Comparison of ENCODE assay signal across 1 cellular context in the genomic region with DNA sequence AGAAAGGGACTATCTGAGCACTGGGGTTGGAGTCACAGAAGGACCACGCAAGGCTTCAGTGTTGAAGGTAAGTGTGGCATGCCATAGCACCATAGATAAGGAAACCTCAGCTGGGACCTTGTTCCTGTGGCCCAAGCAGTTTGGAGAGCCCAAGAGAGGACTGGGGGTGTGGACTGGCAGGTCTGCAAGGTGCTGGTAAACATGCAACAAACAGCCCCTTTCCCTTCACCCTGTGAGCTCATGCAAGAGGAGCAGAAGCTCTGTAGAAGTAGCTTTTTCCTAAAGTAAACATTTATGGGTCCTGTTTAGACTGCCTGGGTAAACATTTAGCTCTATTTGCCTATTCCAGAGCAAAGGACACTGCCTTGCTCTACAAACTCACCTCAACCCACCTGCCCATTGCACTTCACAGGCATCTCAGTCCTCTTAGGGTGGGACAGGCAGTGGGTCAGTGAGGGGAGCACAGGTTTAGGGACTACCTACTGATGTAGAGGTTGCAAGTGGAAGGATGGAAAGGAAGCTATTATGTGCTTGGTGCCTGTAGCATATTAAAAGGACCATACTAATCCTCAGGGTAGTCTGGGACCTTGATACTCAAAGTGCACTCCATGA.
A peak's percentile ranks its signal among the peaks of the same experiment; 100 is the strongest.
TF ChIP-seq lines count a peak whose summit lies in the region.

No MANE protein-coding gene starts in this region.

TF ChIP-seq in HepG2, 621 proteins besides CTCF, POLR2A, EP300 and RAD21 (continued from another document):
- no peak for TF ChIP-seq FOSL1 (CRISPR knock-in tag; IDR thresholded peaks at IDR 0.05; ENCODE audit: borderline replicate concordance)
- TF ChIP-seq, protein P1, sequence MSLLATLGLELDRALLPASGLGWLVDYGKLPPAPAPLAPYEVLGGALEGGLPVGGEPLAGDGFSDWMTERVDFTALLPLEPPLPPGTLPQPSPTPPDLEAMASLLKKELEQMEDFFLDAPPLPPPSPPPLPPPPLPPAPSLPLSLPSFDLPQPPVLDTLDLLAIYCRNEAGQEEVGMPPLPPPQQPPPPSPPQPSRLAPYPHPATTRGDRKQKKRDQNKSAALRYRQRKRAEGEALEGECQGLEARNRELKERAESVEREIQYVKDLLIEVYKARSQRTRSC (CRISPR knock-in tag; IDR thresholded peaks at IDR 0.05; ENCODE audit: low read depth), result no peak
- no peak for TF ChIP-seq PCBP1 (IDR thresholded peaks at IDR 0.05; ENCODE audit: borderline replicate concordance, low read depth, low read length)
- no peak for TF ChIP-seq ZNF558 (CRISPR knock-in tag; IDR thresholded peaks at IDR 0.05; ENCODE audit: borderline replicate concordance)
- TF ChIP-seq NFE2L2 (IDR thresholded peaks at IDR 0.05; ENCODE audit: low read length), result no peak
- no peak for TF ChIP-seq ZFAT (CRISPR knock-in tag; conservative IDR thresholded peaks at IDR 0.05)
- TF ChIP-seq SYNCRIP (IDR thresholded peaks at IDR 0.05; ENCODE audit: insufficient read depth, low read depth, low read length), result no peak
- TF ChIP-seq ZFYVE20 (CRISPR knock-in tag; IDR thresholded peaks at IDR 0.05; ENCODE audit: borderline replicate concordance, low read depth), result no peak
- TF ChIP-seq ZC3H13 (CRISPR knock-in tag; IDR thresholded peaks at IDR 0.05), result no peak
- no peak; the same call in 1 of the 2 replicates for TF ChIP-seq KDM3A (CRISPR knock-in tag; IDR thresholded peaks at IDR 0.05; ENCODE audit: low read depth)
- TF ChIP-seq KDM5A (IDR thresholded peaks at IDR 0.05; ENCODE audit: borderline replicate concordance, low read length), result no peak; the same call in 1 of the 2 replicates
- TF ChIP-seq TCF7 (IDR thresholded peaks at IDR 0.05; ENCODE audit: low read depth), result no peak
- no peak for TF ChIP-seq HNRNPK (IDR thresholded peaks at IDR 0.05; ENCODE audit: low read depth, low read length, poor library complexity, severe bottlenecking)
- TF ChIP-seq RBAK (CRISPR knock-in tag; IDR thresholded peaks at IDR 0.05), result peak; percentile 97
- TF ChIP-seq ZNF605 (CRISPR knock-in tag; IDR thresholded peaks at IDR 0.05), result 0 out of 2 replicates have a peak, but pooled peaks have one; percentile 51
- no peak for TF ChIP-seq ZNF841 (CRISPR knock-in tag; IDR thresholded peaks at IDR 0.05; ENCODE audit: borderline replicate concordance)
- TF ChIP-seq NFIB (CRISPR knock-in tag; IDR thresholded peaks at IDR 0.05; ENCODE audit: borderline replicate concordance), result no peak
- TF ChIP-seq SIX1 (CRISPR knock-in tag; IDR thresholded peaks at IDR 0.05; ENCODE audit: borderline replicate concordance), result no peak
- TF ChIP-seq ZNF687 (CRISPR knock-in tag; IDR thresholded peaks at IDR 0.05), result no peak
- TF ChIP-seq TCF12 (IDR thresholded peaks at IDR 0.05), result no peak
- no peak for TF ChIP-seq TCF12 (CRISPR knock-in tag; IDR thresholded peaks at IDR 0.05)
- TF ChIP-seq ZNF580 (CRISPR knock-in tag; IDR thresholded peaks at IDR 0.05; ENCODE audit: borderline replicate concordance, low read depth), result peak; percentile 75; the same call in 1 of the 2 replicates
- TF ChIP-seq ZKSCAN5 (CRISPR knock-in tag; IDR thresholded peaks at IDR 0.05), result no peak
- no peak for TF ChIP-seq LRRFIP1 (CRISPR knock-in tag; conservative IDR thresholded peaks at IDR 0.05)
- peak; percentile 86 for TF ChIP-seq PHF21A (CRISPR knock-in tag; IDR thresholded peaks at IDR 0.05)
- TF ChIP-seq CCDC6 (CRISPR knock-in tag; IDR thresholded peaks at IDR 0.05), result no peak
- TF ChIP-seq MTERF4 (CRISPR knock-in tag; IDR thresholded peaks at IDR 0.05), result no peak; the same call in 1 of the 2 replicates
- TF ChIP-seq PHF5A (CRISPR knock-in tag; IDR thresholded peaks at IDR 0.05; ENCODE audit: low read depth, unreplicated experiment), result no peak
- TF ChIP-seq FOXC1 (CRISPR knock-in tag; IDR thresholded peaks at IDR 0.05; ENCODE audit: borderline replicate concordance), result 0 out of 2 replicates have a peak, but pooled peaks have one; percentile 68
- no peak for TF ChIP-seq ETS1 (CRISPR knock-in tag; IDR thresholded peaks at IDR 0.05)
- no peak for TF ChIP-seq LCORL (IDR thresholded peaks at IDR 0.05)
- peak; percentile 90 for TF ChIP-seq LCORL (CRISPR knock-in tag; IDR thresholded peaks at IDR 0.05)
- TF ChIP-seq PRDM10 (CRISPR knock-in tag; IDR thresholded peaks at IDR 0.05; ENCODE audit: low read depth), result peak; percentile 59; the same call in 1 of the 2 replicates
- TF ChIP-seq ZNF784 (CRISPR knock-in tag; IDR thresholded peaks at IDR 0.05; ENCODE audit: borderline replicate concordance), result no peak
- no peak for TF ChIP-seq ZNF781 (CRISPR knock-in tag; IDR thresholded peaks at IDR 0.05; ENCODE audit: borderline replicate concordance, not compliant biosample characterization)
- TF ChIP-seq, protein P2, sequence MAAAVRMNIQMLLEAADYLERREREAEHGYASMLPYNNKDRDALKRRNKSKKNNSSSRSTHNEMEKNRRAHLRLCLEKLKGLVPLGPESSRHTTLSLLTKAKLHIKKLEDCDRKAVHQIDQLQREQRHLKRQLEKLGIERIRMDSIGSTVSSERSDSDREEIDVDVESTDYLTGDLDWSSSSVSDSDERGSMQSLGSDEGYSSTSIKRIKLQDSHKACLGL (CRISPR knock-in tag; IDR thresholded peaks at IDR 0.05), result no peak
- TF ChIP-seq RNF2 (conservative IDR thresholded peaks at IDR 0.05; ENCODE audit: low read depth), result no peak
- TF ChIP-seq SAFB2 (CRISPR knock-in tag; IDR thresholded peaks at IDR 0.05; ENCODE audit: borderline replicate concordance, low read depth), result no peak
- 0 out of 2 replicates have a peak, but pooled peaks have one; percentile 8 for TF ChIP-seq ZNF644 (CRISPR knock-in tag; IDR thresholded peaks at IDR 0.05; ENCODE audit: low read depth)
- no peak for TF ChIP-seq ZNF430 (CRISPR knock-in tag; IDR thresholded peaks at IDR 0.05)
- peak; percentile 82 for TF ChIP-seq MED1 (CRISPR knock-in tag; IDR thresholded peaks at IDR 0.05)
